Comparison of ENCODE assay signal across 1 cellular context in genomic region chr17:61338874-61339478, GRCh38.
TF ChIP-seq lines count a peak whose summit lies in the region.

No MANE protein-coding gene starts in this region.

TF ChIP-seq in liver, 16 proteins besides CTCF, POLR2A, EP300 and RAD21:
- TF ChIP-seq HNF4A (conservative IDR thresholded peaks at IDR 0.05) = peak; percentile 23 to 35
- TF ChIP-seq EGR1 (IDR thresholded peaks at IDR 0.05; ENCODE audit: low read depth in 2 of 2) = no peak
